8 cellular contexts compared by ENCODE assay signal in the genomic region with DNA sequence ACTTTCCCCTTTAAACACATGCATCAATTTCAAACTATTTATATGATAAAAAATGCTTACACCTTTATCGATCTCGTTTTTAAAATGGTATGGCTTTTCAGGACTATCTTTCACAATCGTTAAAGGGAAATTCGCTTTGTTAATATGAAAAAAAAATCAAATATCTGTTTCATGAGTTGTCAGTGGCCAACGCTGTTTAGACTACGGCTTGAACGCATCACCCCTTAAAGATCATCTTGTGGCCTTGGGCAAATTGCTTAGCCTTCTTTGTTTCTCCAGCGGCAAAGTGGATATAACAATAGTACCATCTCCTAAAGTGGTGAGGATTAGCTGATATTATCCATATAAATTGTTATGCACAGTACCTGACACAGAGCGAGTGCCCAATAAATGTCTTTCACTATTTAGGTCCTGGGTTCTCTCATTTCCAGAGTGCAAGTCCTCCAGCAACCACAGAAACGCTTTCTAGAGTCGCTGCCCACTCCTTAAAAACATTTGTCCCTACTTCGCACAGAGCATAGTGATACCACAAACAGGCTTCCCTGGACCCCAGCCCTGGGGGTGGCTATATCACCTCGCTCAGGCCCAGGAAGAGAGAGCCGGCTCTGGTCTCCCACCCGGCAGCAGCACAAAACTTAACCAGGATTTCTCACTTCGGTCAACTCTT. TPM values are rescaled to one million over a fixed set of nuclear protein-coding genes. Genes with fewer than 3 reads are reported as not detected.
DNase-seq lines count a peak whose midpoint lies in the region; ATAC-seq and TF ChIP-seq lines count a peak whose summit lies in the region.

No MANE protein-coding gene starts in this region.

- no peak overlapping the region for H4K8ac ChIP-seq in neuronal stem cell (ENCODE audit: low read depth, low read length)

- no peaks in the 10 kb centered on the region for H3K9me3 Mint-ChIP-seq in activated naive CD4-positive, alpha-beta T cell treated with anti-CD3 and anti-CD28 coated beads, Interleukin-2, amount 10 ng/mL, durations not matched to agents 7 days and 5 days

- no peak overlapping the region for H4K91ac ChIP-seq in neuronal stem cell (ENCODE audit: low read depth, low read length, poor library complexity)

- ATAC-seq in GM19452 (IDR thresholded peaks at IDR 0.05; ENCODE audit: unreplicated experiment) (no peak), HG02759 (IDR thresholded peaks at IDR 0.05; ENCODE audit: unreplicated experiment) (no peak)

- no peak overlapping the region for H2BK120ac ChIP-seq in neuronal stem cell (ENCODE audit: low read depth, low read length)

- H3K9ac ChIP-seq in neuronal stem cell (ENCODE audit: low read depth, low read length, poor library complexity): no peak overlapping the region

- H3K4me1 Mint-ChIP-seq in activated naive CD4-positive, alpha-beta T cell treated with anti-CD3 and anti-CD28 coated beads, Interleukin-2, amount 10 ng/mL, durations not matched to agents 7 days and 5 days: peaks cover 32% of the 10 kb centered on the region

- peaks cover 22% of the 10 kb centered on the region for H3K27me3 Mint-ChIP-seq in activated naive CD4-positive, alpha-beta T cell treated with anti-CD3 and anti-CD28 coated beads, Interleukin-2, amount 10 ng/mL, durations not matched to agents 7 days and 5 days

- peak overlapping the region; percentile 96 for H3K4me2 ChIP-seq in neuronal stem cell (ENCODE audit: insufficient read depth, low read length, poor library complexity, severe bottlenecking)

- H3K9me3 ChIP-seq in Peyer's patch (no peaks in the 10 kb centered on the region), neuronal stem cell (replicated peaks in 1 of 2; ENCODE audit: control insufficient read depth in 2 of 2, insufficient read depth in 1 of 2, low read depth in 1 of 2, low read length in 2 of 2) (no peaks in the 10 kb centered on the region)

- CTCF ChIA-PET in activated naive CD4-positive, alpha-beta T cell treated with anti-CD3 and anti-CD28 coated beads, Interleukin-2, amount 10 ng/mL, durations not matched to agents 7 days and 5 days (lab: Charles Lee): no interaction called here

- H3K36me3 Mint-ChIP-seq in activated naive CD4-positive, alpha-beta T cell treated with anti-CD3 and anti-CD28 coated beads, Interleukin-2, amount 10 ng/mL, durations not matched to agents 7 days and 5 days: no peaks in the 10 kb centered on the region

- H3K27ac ChIP-seq in Peyer's patch: peak overlapping the region; percentile 63 to 91 (median 75)
- no peak overlapping the region for H3K27ac ChIP-seq in neuronal stem cell (replicated peaks; ENCODE audit: low read length)

- H3K4me1 ChIP-seq in Peyer's patch (peaks cover 0 to 11% (median 0%) of the 10 kb centered on the region in 4 donors), neuronal stem cell (ENCODE audit: control insufficient read depth in 2 of 2, insufficient read depth in 1 of 2, low read depth in 1 of 2, low read length in 2 of 2) (peaks cover 0 to 9% of the 10 kb centered on the region in 2 donors)

- no peak overlapping the region for H3K23ac ChIP-seq in neuronal stem cell (ENCODE audit: low read depth, low read length, poor library complexity)

- no peak overlapping the region for H3K4ac ChIP-seq in neuronal stem cell (ENCODE audit: low read length)

- no peak overlapping the region for H2BK12ac ChIP-seq in neuronal stem cell (ENCODE audit: low read length)

- H3K79me1 ChIP-seq in neuronal stem cell (ENCODE audit: low read depth, low read length): no peaks in the 10 kb centered on the region

- H3K4me3 Mint-ChIP-seq in activated naive CD4-positive, alpha-beta T cell treated with anti-CD3 and anti-CD28 coated beads, Interleukin-2, amount 10 ng/mL, durations not matched to agents 7 days and 5 days: peak overlapping the region; percentile 97

- peak overlapping the region; percentile 64 for H3K18ac ChIP-seq in neuronal stem cell (ENCODE audit: low read length)

- TF ChIP-seq POLR2A in Peyer's patch (IDR thresholded peaks at IDR 0.05): no peak

- TF ChIP-seq CTCF in Peyer's patch (IDR thresholded peaks at IDR 0.05) (no peak), epithelial cell of proximal tubule (conservative IDR thresholded peaks at IDR 0.05; ENCODE audit: low read depth, low read length) (no peak)

- H2BK5ac ChIP-seq in neuronal stem cell (ENCODE audit: low read length): no peak overlapping the region

- no CpG with 5 or more reads among the region's 16 CpGs for WGBS in neuronal stem cell (ENCODE audit: extremely low coverage in 2 of 2, insufficient read length in 2 of 2, insufficient replicate concordance in 1 of 2), 2 donors

- H3K27ac Mint-ChIP-seq in activated naive CD4-positive, alpha-beta T cell treated with anti-CD3 and anti-CD28 coated beads, Interleukin-2, amount 10 ng/mL, durations not matched to agents 7 days and 5 days: peak overlapping the region; percentile 77

- peak overlapping the region; percentile 98 for H2BK15ac ChIP-seq in neuronal stem cell (ENCODE audit: low read length)

- DNase-seq in activated naive CD4-positive, alpha-beta T cell treated with anti-CD3 and anti-CD28 coated beads, Interleukin-2, amount 10 ng/mL, durations not matched to agents 7 days and 5 days: no peak
- DNase-seq in activated naive CD4-positive, alpha-beta T cell treated with anti-CD3 and anti-CD28 coated beads, Interleukin-2, amount 50 U/mL, for 16 hours: no peak
- no peak for DNase-seq in Peyer's patch
- DNase-seq in epithelial cell of proximal tubule (ENCODE audit: low read depth): no peak
- no peak for DNase-seq in neuronal stem cell (ENCODE audit: low spot score)
- no peak for DNase-seq in GM19240 (ENCODE audit: insufficient read length, low spot score)

- no peak overlapping the region for H2AK5ac ChIP-seq in neuronal stem cell (ENCODE audit: low read depth, low read length)

- no peaks in the 10 kb centered on the region for H3K27me3 ChIP-seq in Peyer's patch
- peaks cover 3 to 37% (median 17%) of the 10 kb centered on the region in 3 experiments for H3K27me3 ChIP-seq in neuronal stem cell (ENCODE audit: control insufficient read depth in 3 of 3, insufficient read depth in 3 of 3, low read depth in 1 of 3, low read length in 3 of 3)

- peak overlapping the region; percentile 99 for H2AFZ ChIP-seq in neuronal stem cell (ENCODE audit: low read length)

- H3K36me3 ChIP-seq in Peyer's patch (no peaks in the 10 kb centered on the region), neuronal stem cell (replicated peaks in 1 of 2; ENCODE audit: control insufficient read depth in 2 of 2, insufficient read depth in 2 of 2, low read length in 2 of 2) (no peaks in the 10 kb centered on the region)

- H3K14ac ChIP-seq in neuronal stem cell (ENCODE audit: low read length): peak overlapping the region; percentile 25

- H3K4me3 ChIP-seq in Peyer's patch (peak overlapping the region; percentile 55 to 84 (median 68)), epithelial cell of proximal tubule (ENCODE audit: low read depth, low read length) (peak overlapping the region; percentile 81), neuronal stem cell (ENCODE audit: low read length in 2 of 2) (peak overlapping the region; percentile 67 to 79)

RNA-seq across cellular contexts. Expression of a gene that starts 0.9 kb away (rescaled TPM):
- 10 to 100 TPM in 3 of 4 donors, 1 to 10 TPM in 1; 9.1 to 28.5 (median 20.1) TPM for total RNA-seq in Peyer's patch
- 41.2 and 50.1 TPM in 2 replicates for total RNA-seq in epithelial cell of proximal tubule
- 5.0 TPM for polyA plus RNA-seq in neuronal stem cell (2013, experiment 1 of 2)
- 5.2 TPM for polyA plus RNA-seq in neuronal stem cell (2013, experiment 2 of 2)
